ENCODE assay signal across 9 cellular contexts in the genomic region with DNA sequence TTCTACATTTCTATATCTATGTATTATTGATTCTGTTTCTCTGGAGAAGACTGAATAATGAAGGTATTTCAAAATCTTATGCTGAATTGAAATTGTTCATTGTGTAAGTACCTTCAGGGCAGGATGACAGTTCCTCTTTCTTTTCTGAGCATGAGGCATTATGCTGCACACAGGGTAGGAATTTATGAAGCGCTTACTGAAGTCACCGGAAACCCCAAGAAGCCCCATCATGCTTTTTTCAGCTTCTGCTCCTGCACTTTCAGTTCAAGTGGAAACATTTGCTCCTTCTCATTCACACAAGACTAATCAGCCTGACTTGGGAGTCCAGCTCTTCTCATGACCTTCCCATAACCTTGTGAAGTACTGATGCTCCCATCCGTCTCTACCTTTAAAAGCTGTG.
DNase-seq lines count a peak whose midpoint lies in the region; ATAC-seq and TF ChIP-seq lines count a peak whose summit lies in the region.
"Had no signal": no experiment of that assay in that cellular context is flagged by ENCODE, and none has a peak within 500 bp of the region (broad histone marks: within the 10 kb centered on the region; RNA-seq: fewer than 3 reads in every experiment).

No MANE protein-coding gene starts in this region.

- H3K4me3 Mint-ChIP-seq in Calu3 (ENCODE audit: low read depth, unreplicated experiment), result no peak overlapping the region

- H3K36me3 Mint-ChIP-seq in Calu3 (ENCODE audit: insufficient read depth, unreplicated experiment), result no peaks in the 10 kb centered on the region
- H3K36me3 Mint-ChIP-seq: IgD-negative memory B cell had no signal

- H3K9me3 Mint-ChIP-seq in Calu3 (ENCODE audit: low read depth, unreplicated experiment), result no peaks in the 10 kb centered on the region
- H3K9me3 Mint-ChIP-seq: IgD-negative memory B cell had no signal

- ATAC-seq in GM18508 (IDR thresholded peaks at IDR 0.05; ENCODE audit: insufficient read depth, unreplicated experiment), result peak; percentile 55
- ATAC-seq in GM21526 (IDR thresholded peaks at IDR 0.05; ENCODE audit: low FRiP score, unreplicated experiment), result peak; percentile 87
- peak; percentile 83 for ATAC-seq in HG03378 (IDR thresholded peaks at IDR 0.05; ENCODE audit: unreplicated experiment)

- no peak for TF ChIP-seq CTCF in Calu3 (IDR thresholded peaks at IDR 0.05; ENCODE audit: unreplicated experiment)

- BruUV-seq in Calu3 (replicated peaks; lab: Mats Ljungman, UMichigan), result no TSS peak

- no peak overlapping the region for H3K27ac Mint-ChIP-seq in Calu3 (ENCODE audit: unreplicated experiment)

- H3K4me1 Mint-ChIP-seq in Calu3 (ENCODE audit: low read depth, unreplicated experiment), result no peaks in the 10 kb centered on the region

- CTCF ChIA-PET in Calu3 (lab: Charles Lee), result no interaction called here

- intact Hi-C loops in Calu3 (cut with micrococcal nuclease; ENCODE audit: unreplicated experiment), result no loop called here

- peak; percentile 16 for DNase-seq in iris pigment epithelial cell (ENCODE audit: low read depth)
- DNase-seq in amniotic stem cell (lab: John Stamatoyannopoulos, UW), result no peak
- no peak for DNase-seq in NCI-H2029 treated with DMSO at 0.1 percent for 48 hours (lab: John Stamatoyannopoulos, UW)
- no peak for DNase-seq in HPDE6-E6E7 (ENCODE audit: extremely low spot score)
- no peak for DNase-seq in Calu3

- H3K27me3 Mint-ChIP-seq in Calu3 (ENCODE audit: unreplicated experiment), result peaks cover 69% of the 10 kb centered on the region
